Comparison of ENCODE assay signal across 27 cellular contexts in genomic region chr6:599946-600448, GRCh38. TPM values are rescaled to one million over a fixed set of nuclear protein-coding genes. Genes with fewer than 3 reads are reported as not detected.
"Had no signal": no experiment of that assay in that cellular context is flagged by ENCODE, and none has a peak within 500 bp of the region (broad histone marks: within the 10 kb centered on the region; RNA-seq: fewer than 3 reads in every experiment).

No MANE protein-coding gene starts in this region.

- DNase-seq: hypothalamus; immature natural killer cell; kidney; left ventricle myocardium inferior; mesendoderm; naive thymus-derived CD4-positive, alpha-beta T cell; ovary; right lobe of liver; stimulated activated CD4-positive, alpha-beta T cell treated with anti-CD3 and anti-CD28 coated beads, Interleukin-12 subunit alpha, Interleukin-12 subunit beta, amount 100 ng/mL, for 4 hours; stimulated activated CD4-positive, alpha-beta T cell treated with anti-CD3 and anti-CD28 coated beads, Interleukin-15, amount 100 ng/mL, for 24 hours; stimulated activated CD4-positive, alpha-beta T cell treated with anti-CD3 and anti-CD28 coated beads, Interleukin-2, amount 100 ng/mL, for 24 hours; stimulated activated CD4-positive, alpha-beta T cell treated with anti-CD3 and anti-CD28 coated beads, Interleukin-4, amount 100 ng/mL, for 24 hours; stimulated activated naive CD4-positive, alpha-beta T cell; substantia nigra; uterus had no signal

- H3K9me3 ChIP-seq: left ventricle myocardium inferior, ovary, right atrium auricular region, right lobe of liver, tibial nerve, uterus had no signal

- H3K27ac Mint-ChIP-seq: immature natural killer cell; mesothelial cell of epicardium; natural killer cell treated with Interleukin-12 subunit alpha and Interleukin-12 subunit beta and Interleukin-15 and Interleukin-18, amount 100 ng/mL, for 72 hours; progenitor cell of endocrine pancreas; stimulated activated effector memory CD8-positive, alpha-beta T cell treated with anti-CD3 and anti-CD28 coated beads, Interleukin-12 subunit alpha, Interleukin-12 subunit beta, amount 100 ng/mL, for 72 hours; stimulated activated naive CD8-positive, alpha-beta T cell treated with anti-CD3 and anti-CD28 coated beads, Interleukin-15, Interleukin-2, amounts not matched to agents 100 ng/mL and 50 ng/mL, for 24 hours; type B pancreatic cell had no signal

- H3K27ac ChIP-seq: left ventricle myocardium inferior, ovary, right atrium auricular region, right lobe of liver, skin epidermis, tibial nerve, uterus had no signal

- H3K9me3 Mint-ChIP-seq: immature natural killer cell; mesothelial cell of epicardium; naive thymus-derived CD4-positive, alpha-beta T cell; natural killer cell treated with Interleukin-12 subunit alpha and Interleukin-12 subunit beta and Interleukin-15 and Interleukin-18, amount 100 ng/mL, for 72 hours; stimulated activated effector memory CD8-positive, alpha-beta T cell treated with anti-CD3 and anti-CD28 coated beads, Interleukin-12 subunit alpha, Interleukin-12 subunit beta, amount 100 ng/mL, for 72 hours; stimulated activated naive CD8-positive, alpha-beta T cell treated with anti-CD3 and anti-CD28 coated beads, Interleukin-15, Interleukin-2, amounts not matched to agents 100 ng/mL and 50 ng/mL, for 24 hours; type B pancreatic cell had no signal

- H3K4me3 ChIP-seq: left ventricle myocardium inferior, lung, ovary, right atrium auricular region, right lobe of liver, skin epidermis, tibial nerve, uterus had no signal

- H3K4me1 ChIP-seq: left ventricle myocardium inferior, right atrium auricular region, right lobe of liver, tibial nerve, uterus had no signal

- FAIRE-seq: islet of Langerhans had no signal

- H3K27me3 ChIP-seq: ovary, right atrium auricular region, right lobe of liver, tibial nerve, uterus had no signal

- ATAC-seq: naive thymus-derived CD4-positive, alpha-beta T cell; natural killer cell treated with Interleukin-12 subunit alpha and Interleukin-12 subunit beta and Interleukin-15 and Interleukin-18, amount 100 ng/mL, for 72 hours; right lobe of liver; stimulated activated effector memory CD8-positive, alpha-beta T cell treated with anti-CD3 and anti-CD28 coated beads, Interleukin-12 subunit alpha, Interleukin-12 subunit beta, amount 100 ng/mL, for 72 hours had no signal

- H3K4me3 Mint-ChIP-seq: immature natural killer cell; mesothelial cell of epicardium; naive thymus-derived CD4-positive, alpha-beta T cell; natural killer cell treated with Interleukin-12 subunit alpha and Interleukin-12 subunit beta and Interleukin-15 and Interleukin-18, amount 100 ng/mL, for 72 hours; stimulated activated effector memory CD8-positive, alpha-beta T cell treated with anti-CD3 and anti-CD28 coated beads, Interleukin-12 subunit alpha, Interleukin-12 subunit beta, amount 100 ng/mL, for 72 hours; stimulated activated naive CD8-positive, alpha-beta T cell treated with anti-CD3 and anti-CD28 coated beads, Interleukin-15, Interleukin-2, amounts not matched to agents 100 ng/mL and 50 ng/mL, for 24 hours; type B pancreatic cell had no signal

- H3K4me1 Mint-ChIP-seq: immature natural killer cell, mesothelial cell of epicardium had no signal

- H3K36me3 ChIP-seq: ovary, uterus had no signal

- H3K27me3 Mint-ChIP-seq: naive thymus-derived CD4-positive, alpha-beta T cell; natural killer cell treated with Interleukin-12 subunit alpha and Interleukin-12 subunit beta and Interleukin-15 and Interleukin-18, amount 100 ng/mL, for 72 hours; progenitor cell of endocrine pancreas; stimulated activated naive CD8-positive, alpha-beta T cell treated with anti-CD3 and anti-CD28 coated beads, Interleukin-15, Interleukin-2, amounts not matched to agents 100 ng/mL and 50 ng/mL, for 24 hours; type B pancreatic cell had no signal

RNA-seq across cellular contexts. Expression of gene HUS1B, which starts 56.9 kb away (rescaled TPM):
- total RNA-seq: left ventricle myocardium inferior, myocyte had no signal
